Comparison of ENCODE assay signal across 12 cellular contexts in the genomic region with DNA sequence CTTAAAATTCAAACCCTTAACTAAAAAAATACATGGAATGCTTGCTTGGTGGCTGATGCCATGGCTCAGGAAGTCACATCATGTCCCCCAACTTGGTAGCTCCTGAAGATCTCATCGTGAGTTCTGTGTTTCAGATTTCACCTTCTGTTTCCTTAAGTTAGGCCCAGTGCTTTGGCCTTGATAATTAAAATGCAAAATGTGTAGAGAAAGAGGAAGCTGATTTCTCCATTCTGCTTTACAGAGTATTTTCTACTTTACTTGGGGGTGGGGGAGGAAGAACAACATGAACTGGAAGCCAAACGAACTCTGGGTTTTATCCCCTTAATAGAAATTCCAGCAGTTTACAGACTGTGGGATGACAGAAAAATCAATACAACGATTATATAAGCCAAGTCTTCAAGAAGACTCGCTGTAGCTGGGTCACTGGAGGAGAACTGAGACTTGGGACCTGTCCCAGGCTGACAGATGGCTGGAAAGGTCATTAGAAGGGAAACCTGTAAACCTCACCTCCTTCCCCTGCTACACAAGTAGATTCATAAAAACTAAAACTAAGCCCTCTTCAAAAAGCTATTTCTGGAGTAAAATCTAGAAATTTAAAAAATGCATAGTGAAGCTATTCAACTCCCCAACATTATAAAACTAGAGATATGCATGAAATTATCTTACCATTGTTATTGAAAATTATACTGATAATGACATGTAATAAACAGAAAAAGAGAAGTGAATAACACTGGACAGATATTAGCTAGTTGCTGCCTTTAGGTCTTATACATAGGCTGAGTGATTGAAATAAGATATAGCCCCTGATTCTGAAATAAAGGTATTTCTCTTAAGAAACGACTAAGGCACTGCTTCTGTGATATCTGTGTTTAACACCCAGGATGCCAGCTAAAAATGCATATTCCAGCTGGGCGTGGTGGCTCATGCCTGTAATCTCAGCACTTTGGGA. TPM values are rescaled to one million over a fixed set of nuclear protein-coding genes. Genes with fewer than 3 reads are reported as not detected.
DNase-seq lines count a peak whose midpoint lies in the region; ATAC-seq, FAIRE-seq and TF ChIP-seq lines count a peak whose summit lies in the region.
"Had no signal": no experiment of that assay in that cellular context is flagged by ENCODE, and none has a peak within 500 bp of the region (broad histone marks: within the 10 kb centered on the region; RNA-seq: fewer than 3 reads in every experiment).

No MANE protein-coding gene starts in this region.

- peak overlapping the region; percentile 81 for H3K27ac ChIP-seq in Karpas-422 (ENCODE audit: low read length)
- H3K27ac ChIP-seq in GM12878 (ENCODE audit: control insufficient read depth, insufficient read depth): peak overlapping the region; percentile 75
- H3K27ac ChIP-seq: C4-2B had no signal

- no peak for TF ChIP-seq CTCF in GM12878 (IDR thresholded peaks at IDR 0.05 in 2 of 3, conservative IDR thresholded peaks at IDR 0.05 in 1 of 3; ENCODE audit: control insufficient read depth in 2 of 3, extremely low read depth in 1 of 3, insufficient read depth in 1 of 3, low read depth in 3 of 3, low read length in 3 of 3)

- peak overlapping the region; percentile 64 for H3K4me2 ChIP-seq in Karpas-422 (ENCODE audit: low read depth, low read length, poor library complexity, severe bottlenecking)
- H3K4me2 ChIP-seq in GM12878 (ENCODE audit: control insufficient read depth, insufficient read depth): peak overlapping the region; percentile 74

- no peak overlapping the region for H3K4me3 Mint-ChIP-seq in T-helper 17 cell

- RAD21 ChIA-PET in GM12878 (lab: Charles Lee; ENCODE audit: unreplicated experiment): interaction anchor here (0.9 kb wide), 1 partner anchor 10 kb away, joined by 3 read pairs; no protein-coding TSS in a partner anchor

- no peaks in the 10 kb centered on the region for H3K27me3 Mint-ChIP-seq in T-helper 17 cell

- H3K27me3 ChIP-seq in Karpas-422 (ENCODE audit: low read length): no peaks in the 10 kb centered on the region
- no peaks in the 10 kb centered on the region for H3K27me3 ChIP-seq in GM12878 (replicated peaks in 1 of 2; ENCODE audit: control insufficient read depth in 2 of 2, insufficient read depth in 2 of 2, low read length in 1 of 2)

- TF ChIP-seq POLR2A in GM12878 (IDR thresholded peaks at IDR 0.05; ENCODE audit: low read depth, low read length): no peak

- H3K9ac ChIP-seq in Karpas-422 (ENCODE audit: low read length): peak overlapping the region; percentile 51
- H3K9ac ChIP-seq in GM12878 (ENCODE audit: control insufficient read depth, insufficient read depth, low read length): peak overlapping the region; percentile 44; the same call in 1 of the 2 replicates

- peak overlapping the region; percentile 34; the same call in 1 of the 2 replicates for H3K4me3 ChIP-seq in Karpas-422 (ENCODE audit: low read length)
- no peak overlapping the region for H3K4me3 ChIP-seq in GM12878

- no peak for TF ChIP-seq RAD21 in GM12878 (IDR thresholded peaks at IDR 0.05; ENCODE audit: insufficient read depth, low read depth, low read length)

- H3K27ac Mint-ChIP-seq in T-helper 17 cell: no peak overlapping the region

- intact Hi-C loops in GM12878 (cut with micrococcal nuclease; ENCODE audit: unreplicated experiment): no loop called here

- 18% methylated on average over 6 of the region's 6 CpGs for WGBS in GM12878 (ENCODE audit: insufficient coverage, insufficient replicate concordance, low lambda C conversion rate, missing lambda C conversion rate)

- peak; percentile 49 for DNase-seq in GDM1 (lab: John Stamatoyannopoulos, UW)
- peak; percentile 85 for DNase-seq in Karpas-422
- DNase-seq in GM12878 (ENCODE audit: low read depth, low spot score): peak; percentile 12
- no peak for DNase-seq in urothelium cell line (ENCODE audit: low spot score)
- no peak for DNase-seq in nucleus accumbens (lab: John Stamatoyannopoulos, UW)
- no peak for DNase-seq in T-helper 17 cell
- DNase-seq: activated gamma-delta T cell treated with Interleukin-2 at 50 U/mL for 16 hours; effector CD4-positive, alpha-beta T cell; T-helper 9 cell had no signal

- H3K36me3 ChIP-seq in Karpas-422 (ENCODE audit: insufficient read depth, low read length): no peaks in the 10 kb centered on the region
- peaks cover 0 to 3% of the 10 kb centered on the region in 2 experiments; a peak in 3 of 4 replicates for H3K36me3 ChIP-seq in GM12878 (ENCODE audit: control insufficient read depth in 2 of 2, insufficient read depth in 2 of 2, low read length in 1 of 2)

- no peaks in the 10 kb centered on the region for H3K79me2 ChIP-seq in Karpas-422 (ENCODE audit: low read length)
- no peaks in the 10 kb centered on the region for H3K79me2 ChIP-seq in GM12878 (ENCODE audit: control insufficient read depth, insufficient read depth, low read length)

- no TSS peak for BruUV-seq in GM12878 (replicated peaks; lab: Mats Ljungman, UMichigan)

- ATAC-seq in GM21526 (IDR thresholded peaks at IDR 0.05; ENCODE audit: low FRiP score, unreplicated experiment) (peak; percentile 41), GM12878 (peak; percentile 35), GM19455 (IDR thresholded peaks at IDR 0.05; ENCODE audit: unreplicated experiment) (no peak), T-helper 17 cell (no peak)

- FAIRE-seq in GM12878 (lab: Jason Lieb, UNC): no peak
- no peak for FAIRE-seq in urothelium cell line (lab: Jason Lieb, UNC)

- H3K9me3 ChIP-seq in Karpas-422 (ENCODE audit: low read length) (no peaks in the 10 kb centered on the region), GM12878 (replicated peaks; ENCODE audit: control insufficient read depth, insufficient read depth, low read length) (no peaks in the 10 kb centered on the region), T-helper 17 cell (ENCODE audit: control insufficient read depth, low read length, poor library complexity, severe bottlenecking) (no peaks in the 10 kb centered on the region)

- SMC1A ChIA-PET in GM12878 (lab: Charles Lee; ENCODE audit: uncharacterized antibody, unreplicated experiment): interaction anchor here (0.6 to 2.7 kb wide), 6 partner anchors 11 to 38 kb away, joined by 3 to 7 read pairs (median 4); no protein-coding TSS in a partner anchor

- H2AFZ ChIP-seq in Karpas-422 (ENCODE audit: low read length): peak overlapping the region; percentile 50
- H2AFZ ChIP-seq in GM12878 (ENCODE audit: control insufficient read depth, low read depth, low read length): peak overlapping the region; percentile 84

- H3K36me3 Mint-ChIP-seq in T-helper 17 cell (ENCODE audit: low read depth): peaks cover 13% of the 10 kb centered on the region

- TF ChIP-seq EP300 in GM12878 (IDR thresholded peaks at IDR 0.05; ENCODE audit: borderline replicate concordance in 1 of 2, control insufficient read depth in 1 of 2, low read depth in 2 of 2, low read length in 2 of 2): no peak

- in situ Hi-C loops in GM12878 (cut with MboI): no loop called here

- POLR2A ChIA-PET in GM12878 (lab: Charles Lee): interaction anchor here (0.6 kb wide), 1 partner anchor 145 kb away, joined by 3 read pairs; no protein-coding TSS in a partner anchor

- H3K9me2 ChIP-seq in Karpas-422 (replicated peaks; ENCODE audit: insufficient read depth, low read length): no peaks in the 10 kb centered on the region

- peaks cover 13% of the 10 kb centered on the region for H3K4me1 Mint-ChIP-seq in T-helper 17 cell

- no peaks in the 10 kb centered on the region for H4K20me1 ChIP-seq in Karpas-422 (ENCODE audit: insufficient read depth, low read depth, low read length)
- no peaks in the 10 kb centered on the region for H4K20me1 ChIP-seq in GM12878 (ENCODE audit: control insufficient read depth, insufficient read depth)

- H3K4me1 ChIP-seq in Karpas-422 (ENCODE audit: low read length) (peaks cover 20% of the 10 kb centered on the region), GM12878 (ENCODE audit: control insufficient read depth, insufficient read depth, low read length) (peaks cover 29% of the 10 kb centered on the region)

- CTCF ChIA-PET in GM12878 (lab: Yijun Ruan, JAX): interaction anchor here (1.0 to 1.5 kb wide), 4 partner anchors 15 to 37 kb away, joined by 3 to 7 read pairs (median 4); no protein-coding TSS in a partner anchor

TF ChIP-seq in GM12878, 131 proteins besides CTCF, POLR2A, EP300 and RAD21:
- TF ChIP-seq EGR1 (IDR thresholded peaks at IDR 0.05; ENCODE audit: borderline replicate concordance in 1 of 2, low read depth in 2 of 2, low read length in 2 of 2) (no peak), ESRRA (IDR thresholded peaks at IDR 0.05; ENCODE audit: low read length) (no peak), BHLHE40 (IDR thresholded peaks at IDR 0.05; ENCODE audit: borderline replicate concordance in 1 of 2, low read depth in 2 of 2, low read length in 1 of 2) (no peak), NR2F1 (conservative IDR thresholded peaks at IDR 0.05) (0 out of 2 replicates have a peak, but pooled peaks have one; percentile 20)
- TF ChIP-seq, protein P1, sequence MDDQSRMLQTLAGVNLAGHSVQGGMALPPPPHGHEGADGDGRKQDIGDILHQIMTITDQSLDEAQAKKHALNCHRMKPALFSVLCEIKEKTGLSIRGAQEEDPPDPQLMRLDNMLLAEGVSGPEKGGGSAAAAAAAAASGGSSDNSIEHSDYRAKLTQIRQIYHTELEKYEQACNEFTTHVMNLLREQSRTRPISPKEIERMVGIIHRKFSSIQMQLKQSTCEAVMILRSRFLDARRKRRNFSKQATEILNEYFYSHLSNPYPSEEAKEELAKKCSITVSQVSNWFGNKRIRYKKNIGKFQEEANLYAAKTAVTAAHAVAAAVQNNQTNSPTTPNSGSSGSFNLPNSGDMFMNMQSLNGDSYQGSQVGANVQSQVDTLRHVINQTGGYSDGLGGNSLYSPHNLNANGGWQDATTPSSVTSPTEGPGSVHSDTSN (IDR thresholded peaks at IDR 0.05; ENCODE audit: insufficient replicate concordance, low read depth, low read length): no peak

RNA-seq across cellular contexts. Expression of gene GGACT, which starts 22.1 kb away (rescaled TPM):
- total RNA-seq in Karpas-422 (2014; rRNA removed; shearing (Covaris generic); ENCODE audit: low replicate concordance): 8.8 and 12.4 TPM in 2 replicates
- 2.5 and 3.4 TPM in 2 replicates for total RNA-seq in GM12878 (2013; cell fraction: nucleolus; rRNA removed)
- total RNA-seq in GM12878 (2014; rRNA removed) (3.9 and 4.0 TPM in 2 replicates), GM12878 (2014; rRNA removed; fragmentation: Illumina TruSeq; extraction: Trizol) (3.8 and 4.5 TPM in 2 replicates), GM12878 (2021) (7.6 and 7.7 TPM in 2 replicates), T-helper 17 cell (1 to 10 TPM; 5.7 to 6.2 TPM)
- 6.0 TPM for polyA plus RNA-seq in GM12878 (2011; ENCODE audit: low read depth)
- polyA plus RNA-seq in GM12878 (2011; rRNA removed) (1.8 and 2.3 TPM in 2 replicates), GM12878 (2014; fragmentation: Illumina TruSeq; extraction: Trizol) (3.1 and 4.5 TPM in 2 replicates), GM12878 (2014; fragmentation: Nextera tagmentation; extraction: Ambion mirVana) (under 1 TPM; 0.61 to 0.93 TPM), GM12878 (2014; rRNA removed) (4.6 and 7.6 TPM in 2 replicates), GM12878 (2016; fragmentation: Nextera tagmentation; extraction: Ambion mirVana) (1 to 10 TPM; 8.8 TPM)
- polyA plus RNA-seq in GM12878 (2011; cell fraction: cytosol; rRNA removed): 1.1 and 1.6 TPM in 2 replicates
- polyA plus RNA-seq in GM12878 (2011; cell fraction: nucleus; rRNA removed): 0.89 and 1.5 TPM in 2 replicates
- polyA plus RNA-seq in GM12878 (2012): 5.2 and 6.1 TPM in 2 replicates
- 0.31 and 0.95 TPM in 2 replicates for polyA minus RNA-seq in GM12878 (2011; rRNA and poly(A)+ RNA removed)
- 1.4 TPM in 1 of 2 replicates, not detected in the other for polyA minus RNA-seq in GM12878 (2011; cell fraction: cytosol; rRNA and poly(A)+ RNA removed)
- polyA minus RNA-seq in GM12878 (2011; cell fraction: nucleus; rRNA and poly(A)+ RNA removed): 0.38 and 0.48 TPM in 2 replicates

Comparison
In these comparisons a context has a peak if more than half of its experiments do, and no peak if none do; other contexts are left out.
1. DNase-seq: peak in GDM1 (single experiment), Karpas-422 (single experiment) and GM12878 (single experiment); none in urothelium cell line (single experiment), nucleus accumbens (0 of 56) and T-helper 17 cell (0 of 3).
2. ATAC-seq: peak in GM21526 (single experiment) and GM12878 (single experiment); none in GM19455 (single experiment) and T-helper 17 cell (single experiment).